7 cellular contexts compared by ENCODE assay signal in genomic region chr9:81389569-81389993, GRCh38.
A peak's percentile ranks its signal among the peaks of the same experiment; 100 is the strongest.
DNase-seq lines count a peak whose midpoint lies in the region; ATAC-seq and TF ChIP-seq lines count a peak whose summit lies in the region.

No MANE protein-coding gene starts in this region.

- H3K79me2 ChIP-seq in hepatocyte = no peaks in the 10 kb centered on the region

- no peaks in the 10 kb centered on the region for H4K20me1 ChIP-seq in hepatocyte (ENCODE audit: insufficient read depth, poor library complexity, severe bottlenecking)

- H3K4me2 ChIP-seq in hepatocyte = no peak overlapping the region

- H3K4me3 ChIP-seq in astrocyte of the spinal cord (ENCODE audit: low read depth, low read length) (no peak overlapping the region), hepatocyte (no peak overlapping the region), transverse colon (no peak overlapping the region), esophagus muscularis mucosa (no peak overlapping the region)

- peak; percentile 67 for DNase-seq in HS-27A (ENCODE audit: low read depth)
- DNase-seq in astrocyte of the spinal cord (ENCODE audit: low read depth, low spot score) = peak; percentile 97
- DNase-seq in hepatocyte (ENCODE audit: low spot score) = peak; percentile 37
- peak; percentile 11 for DNase-seq in transverse colon
- DNase-seq in D341Med (ENCODE audit: low spot score) = no peak
- DNase-seq in esophagus muscularis mucosa (ENCODE audit: extremely low spot score) = no peak

- 75% methylated on average over 6 of the region's 6 CpGs for WGBS in hepatocyte (ENCODE audit: low lambda C conversion rate, missing lambda C conversion rate)
- 60 to 76% methylated on average over 3 to 6 of the region's 6 CpGs for WGBS in transverse colon (ENCODE audit: low coverage in 1 of 2), 2 donors
- 51% methylated on average over 6 of the region's 6 CpGs for WGBS in esophagus muscularis mucosa

- intact Hi-C loops in transverse colon (cut with DNase I; ENCODE audit: low total_unique reads) = no loop called here
- intact Hi-C loops in esophagus muscularis mucosa (cut with DNase I) = no loop called here

- no peak for TF ChIP-seq POLR2A in transverse colon (IDR thresholded peaks at IDR 0.05)
- no peak for TF ChIP-seq POLR2A in esophagus muscularis mucosa (IDR thresholded peaks at IDR 0.05; ENCODE audit: low read depth)

- TF ChIP-seq EP300 in transverse colon (IDR thresholded peaks at IDR 0.05; ENCODE audit: low read depth) (no peak), esophagus muscularis mucosa (IDR thresholded peaks at IDR 0.05) (no peak)

- no peak for TF ChIP-seq CTCF in astrocyte of the spinal cord (IDR thresholded peaks at IDR 0.05; ENCODE audit: low read depth, low read length)
- TF ChIP-seq CTCF in hepatocyte (IDR thresholded peaks at IDR 0.05; ENCODE audit: poor library complexity) = no peak
- no peak for TF ChIP-seq CTCF in transverse colon (IDR thresholded peaks at IDR 0.05)
- no peak for TF ChIP-seq CTCF in esophagus muscularis mucosa (IDR thresholded peaks at IDR 0.05)

- no peaks in the 10 kb centered on the region for H3K9me2 ChIP-seq in hepatocyte (replicated peaks; ENCODE audit: insufficient read depth)

- H3K9me3 ChIP-seq in hepatocyte (ENCODE audit: low read depth) (no peaks in the 10 kb centered on the region), transverse colon (no peaks in the 10 kb centered on the region), esophagus muscularis mucosa (no peaks in the 10 kb centered on the region)

- no peaks in the 10 kb centered on the region for H3K36me3 ChIP-seq in hepatocyte (replicated peaks; ENCODE audit: insufficient read depth, low read depth)
- no peaks in the 10 kb centered on the region for H3K36me3 ChIP-seq in transverse colon
- H3K36me3 ChIP-seq in esophagus muscularis mucosa = no peaks in the 10 kb centered on the region

- no peaks in the 10 kb centered on the region for H3K27me3 ChIP-seq in hepatocyte
- H3K27me3 ChIP-seq in transverse colon = no peaks in the 10 kb centered on the region
- no peaks in the 10 kb centered on the region for H3K27me3 ChIP-seq in esophagus muscularis mucosa

- H3K4me1 ChIP-seq in hepatocyte (ENCODE audit: insufficient read depth) (no peaks in the 10 kb centered on the region), transverse colon (peaks cover 0 to 11% (median 0%) of the 10 kb centered on the region in 4 donors), esophagus muscularis mucosa (peaks cover 4 to 31% (median 28%) of the 10 kb centered on the region in 4 donors)

- in situ Hi-C loops in astrocyte of the spinal cord (cut with HindIII; ENCODE audit: low sequenced_read_pairs) (no loop called here), transverse colon (cut with MboI; ENCODE audit: low pct_ligation_motif_present in 1 of 4, low pct_unique_long_range_greater_than_20kb in 1 of 4, low sequenced_read_pairs in 3 of 4) (loop anchor here in 1 of 4 donors (25.0 kb wide), 1 partner anchor 223 kb away; no protein-coding TSS in a partner anchor)

- H2AFZ ChIP-seq in hepatocyte = no peak overlapping the region

- no peak for ATAC-seq in GM21619 (IDR thresholded peaks at IDR 0.05; ENCODE audit: unreplicated experiment)

- no peak overlapping the region for H3K27ac ChIP-seq in hepatocyte
- H3K27ac ChIP-seq in transverse colon = no peak overlapping the region
- peak overlapping the region in 1 of 4 donors; percentile 48 for H3K27ac ChIP-seq in esophagus muscularis mucosa (replicated peaks in 1 of 4)

Comparison
In these comparisons a context has a peak if more than half of its experiments do, and no peak if none do; other contexts are left out.
1. DNase-seq: peak in HS-27A (single experiment), astrocyte of the spinal cord (single experiment), hepatocyte (single experiment) and transverse colon (single experiment); none in D341Med (single experiment) and esophagus muscularis mucosa (single experiment).